29 cellular contexts compared by ENCODE assay signal in the genomic region with DNA sequence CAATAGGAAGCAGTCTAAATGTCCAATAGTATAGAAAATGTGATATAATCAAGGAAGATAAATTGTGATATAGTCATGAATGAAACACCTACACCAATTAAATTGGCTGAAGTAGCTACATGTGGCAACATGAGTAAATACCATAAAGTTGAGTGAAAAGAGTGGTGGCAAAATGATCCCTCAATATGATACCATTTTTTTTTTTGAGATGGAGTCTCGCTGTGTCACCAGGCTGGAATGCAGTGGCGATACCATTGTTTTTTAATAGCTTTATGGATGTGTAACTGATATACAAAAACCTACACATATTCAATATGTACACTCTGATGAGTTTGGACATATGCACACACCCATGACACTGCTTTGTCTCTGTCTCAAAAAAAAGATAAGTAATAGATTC. TPM values are rescaled to one million over a fixed set of nuclear protein-coding genes. Genes with fewer than 3 reads are reported as not detected.
DNase-seq lines count a peak whose midpoint lies in the region; TF ChIP-seq lines count a peak whose summit lies in the region.
"Had no signal": no experiment of that assay in that cellular context is flagged by ENCODE, and none has a peak within 500 bp of the region (broad histone marks: within the 10 kb centered on the region; RNA-seq: fewer than 3 reads in every experiment).

No MANE protein-coding gene starts in this region.

- 93 to 98% (median 95%) methylated on average over 2 of the region's 2 CpGs for WGBS in adrenal gland, 4 donors

- H2AFZ ChIP-seq in PC-9: no peak overlapping the region
- H2AFZ ChIP-seq: GM23248 had no signal

- peak overlapping the region; percentile 49 for H3K4me2 ChIP-seq in PC-9
- H3K4me2 ChIP-seq: KMS-11 had no signal

- CTCF ChIA-PET in MCF 10A (lab: Yijun Ruan, JAX) (interaction anchor here (0.5 kb wide), 1 partner anchor 74 kb away, joined by 3 read pairs; no protein-coding TSS in a partner anchor), PC-9 (lab: Charles Lee) (no interaction called here)

- no peaks in the 10 kb centered on the region for H3K36me3 ChIP-seq in breast epithelium
- no peaks in the 10 kb centered on the region for H3K36me3 ChIP-seq in PC-9 (ENCODE audit: low read depth)
- H3K36me3 ChIP-seq in adrenal gland (replicated peaks in 1 of 2): no peaks in the 10 kb centered on the region

- H3K27ac ChIP-seq in breast epithelium (no peak overlapping the region), PC-9 (peak overlapping the region; percentile 49), epithelial cell of prostate (peak overlapping the region; percentile 73), adrenal gland (no peak overlapping the region)
- H3K27ac ChIP-seq: GM23248, KMS-11, SK-N-MC had no signal

- no peaks in the 10 kb centered on the region for H3K4me1 ChIP-seq in breast epithelium
- peaks cover 38% of the 10 kb centered on the region for H3K4me1 ChIP-seq in PC-9 (replicated peaks; ENCODE audit: insufficient read depth)
- H3K4me1 ChIP-seq in adrenal gland (replicated peaks in 1 of 2): no peaks in the 10 kb centered on the region

- H3F3A ChIP-seq in PC-9 (ENCODE audit: insufficient read depth, low read depth): peaks cover 19% of the 10 kb centered on the region

- H3K9me3 Mint-ChIP-seq in MCF 10A (ENCODE audit: unreplicated experiment) (no peaks in the 10 kb centered on the region), type B pancreatic cell (no peaks in the 10 kb centered on the region)
- H3K9me3 Mint-ChIP-seq: CD4-positive, alpha-beta memory T cell; H9; HFFc6; IgD-negative memory B cell; T-helper 1 cell treated with Interleukin-12 subunit alpha and Interleukin-12 subunit beta and Interleukin-4 antibody, amounts not matched to agents 30 μg/mL and 1 μg/mL, for 36 hours had no signal

- no peak overlapping the region for H3K4me3 Mint-ChIP-seq in MCF 10A (ENCODE audit: unreplicated experiment)
- H3K4me3 Mint-ChIP-seq in type B pancreatic cell: no peak overlapping the region
- H3K4me3 Mint-ChIP-seq: CD4-positive, alpha-beta memory T cell; H9; HFFc6; IgD-negative memory B cell; T-helper 1 cell treated with Interleukin-12 subunit alpha and Interleukin-12 subunit beta and Interleukin-4 antibody, amounts not matched to agents 30 μg/mL and 1 μg/mL, for 36 hours had no signal

- H3K9me2 ChIP-seq in PC-9 (ENCODE audit: insufficient read depth): no peaks in the 10 kb centered on the region

- POLR2A ChIA-PET in MCF 10A (lab: Yijun Ruan, JAX) (interaction anchor here (0.6 to 2.4 kb wide), 6 partner anchors 10 to 357 kb away, joined by 3 to 11 read pairs (median 4); partner anchors contain the start of genes ILRUN and SNRPC), PC-9 (lab: Charles Lee; ENCODE audit: unreplicated experiment) (interaction anchor here (0.6 to 0.7 kb wide), 5 partner anchors 10 to 1006 kb away, joined by 3 to 9 read pairs (median 7); partner anchors contain the start of genes ILRUN and UQCC2)

- H3K27ac Mint-ChIP-seq in MCF 10A (ENCODE audit: low read depth, unreplicated experiment): no peak overlapping the region
- H3K27ac Mint-ChIP-seq in type B pancreatic cell: peak overlapping the region; percentile 76
- H3K27ac Mint-ChIP-seq: CD4-positive, alpha-beta memory T cell; H9; HFFc6; IgD-negative memory B cell; T-helper 1 cell treated with Interleukin-12 subunit alpha and Interleukin-12 subunit beta and Interleukin-4 antibody, amounts not matched to agents 30 μg/mL and 1 μg/mL, for 36 hours had no signal

- TF ChIP-seq CTCF in MCF 10A (IDR thresholded peaks at IDR 0.05; ENCODE audit: unreplicated experiment) (no peak), breast epithelium (IDR thresholded peaks at IDR 0.05) (no peak), PC-9 (conservative IDR thresholded peaks at IDR 0.05) (no peak), type B pancreatic cell (conservative IDR thresholded peaks at IDR 0.05) (no peak), adrenal gland (IDR thresholded peaks at IDR 0.05) (no peak)

- TF ChIP-seq POLR2A in breast epithelium (IDR thresholded peaks at IDR 0.05) (no peak), adrenal gland (IDR thresholded peaks at IDR 0.05) (no peak)

- H3K36me3 Mint-ChIP-seq in MCF 10A (ENCODE audit: insufficient read depth, unreplicated experiment): no peaks in the 10 kb centered on the region
- no peaks in the 10 kb centered on the region for H3K36me3 Mint-ChIP-seq in type B pancreatic cell
- H3K36me3 Mint-ChIP-seq: CD4-positive, alpha-beta memory T cell had no signal

- H3K9me3 ChIP-seq in breast epithelium (no peaks in the 10 kb centered on the region), PC-9 (ENCODE audit: insufficient read depth, low read depth) (no peaks in the 10 kb centered on the region), adrenal gland (replicated peaks in 1 of 3) (no peaks in the 10 kb centered on the region)

- no TSS peak for BruUV-seq in MCF 10A (replicated peaks; lab: Mats Ljungman, UMichigan)
- BruUV-seq in PC-9 (replicated peaks; lab: Mats Ljungman, UMichigan): no TSS peak

- no peaks in the 10 kb centered on the region for H3K79me2 ChIP-seq in PC-9 (ENCODE audit: low read depth)

- no peaks in the 10 kb centered on the region for H4K20me1 ChIP-seq in PC-9 (ENCODE audit: insufficient read depth)

- H3K4me3 ChIP-seq in breast epithelium: no peak overlapping the region
- no peak overlapping the region for H3K4me3 ChIP-seq in PC-9
- no peak overlapping the region for H3K4me3 ChIP-seq in adrenal gland
- H3K4me3 ChIP-seq: GM23248, SK-N-MC had no signal

- intact Hi-C loops in MCF 10A (cut with micrococcal nuclease) (no loop called here), breast epithelium (cut with DNase I; ENCODE audit: low total_unique reads) (no loop called here), PC-9 (cut with micrococcal nuclease; ENCODE audit: unreplicated experiment) (loop anchor here (5.0 kb wide), 1 partner anchor 40 kb away; the partner anchor contains the start of gene SNRPC), adrenal gland (cut with DNase I) (no loop called here)

- H3K27me3 ChIP-seq in breast epithelium (no peaks in the 10 kb centered on the region), PC-9 (ENCODE audit: insufficient read depth, low read depth) (no peaks in the 10 kb centered on the region), adrenal gland (no peaks in the 10 kb centered on the region)

- DNase-seq in MCF 10A (ENCODE audit: unreplicated experiment): peak; percentile 4
- no peak for DNase-seq in breast epithelium (ENCODE audit: low spot score in 2 of 2)
- DNase-seq in PC-9: peak; percentile 28 to 79
- DNase-seq in epithelial cell of prostate (ENCODE audit: low read depth, low spot score): peak; percentile 75
- DNase-seq in type B pancreatic cell (ENCODE audit: extremely low spot score, unreplicated experiment): no peak
- no peak for DNase-seq in DMS53 treated with DMSO at 0.1 percent for 48 hours (lab: John Stamatoyannopoulos, UW; ENCODE audit: unreplicated experiment)
- no peak for DNase-seq in HUDEP-2 (lab: John Stamatoyannopoulos, UW; ENCODE audit: unreplicated experiment in 76 of 76)
- DNase-seq in adrenal gland: no peak
- DNase-seq: C1 segment of cervical spinal cord; CD4-positive, alpha-beta memory T cell; COR-L47; DMS53; GM23248; H9; HFFc6; NCI-H1092 treated with DMSO at 0.1 percent for 48 hours; NCI-H1436 treated with DMSO at 0.1 percent for 48 hours; NCI-H187 treated with DMSO at 0.1 percent for 48 hours; NCI-H2107; NCI-H446 treated with DMSO at 0.1 percent for 48 hours; NCI-H526; NCI-H82; NK-92 treated with Interleukin-12 subunit alpha and Interleukin-12 subunit beta, amount 100 ng/mL, for 24 hours; SIG-M5; SW 1271 had no signal

- H3K4me1 Mint-ChIP-seq in MCF 10A (ENCODE audit: insufficient read depth, unreplicated experiment) (peaks cover 12% of the 10 kb centered on the region), type B pancreatic cell (ENCODE audit: unreplicated experiment) (peaks cover 13% of the 10 kb centered on the region)
- H3K4me1 Mint-ChIP-seq: CD4-positive, alpha-beta memory T cell; IgD-negative memory B cell had no signal

- H3K27me3 Mint-ChIP-seq in MCF 10A (ENCODE audit: insufficient read depth, unreplicated experiment) (no peaks in the 10 kb centered on the region), type B pancreatic cell (no peaks in the 10 kb centered on the region)
- H3K27me3 Mint-ChIP-seq: CD4-positive, alpha-beta memory T cell; IgD-negative memory B cell had no signal

RNA-seq across cellular contexts. Expression of gene ILRUN, which starts 20.9 kb away (rescaled TPM):
- total RNA-seq in MCF 10A (2022) (49.2 and 50.8 TPM in 2 replicates), breast epithelium (10 to 100 TPM; 58.3 to 87.1 (median 63.7) TPM), PC-9 (2021) (57.8 and 68.9 TPM in 2 replicates), type B pancreatic cell (ENCODE audit: low replicate concordance) (60.3 and 83.4 TPM in 2 replicates), adrenal gland (10 to 100 TPM; 59.5 to 84.1 (median 71.7) TPM)
- 10 to 100 TPM; 18.2 to 62.8 (median 30.7) TPM for polyA plus RNA-seq in adrenal gland

RNA-seq across cellular contexts. Expression of gene SNRPC, which starts 39.8 kb away (rescaled TPM):
- 138 and 159 TPM in 2 replicates for total RNA-seq in MCF 10A (2022)
- total RNA-seq in breast epithelium: 10 to 100 TPM; 50.1 to 64.2 (median 58.0) TPM
- 142 and 162 TPM in 2 replicates for total RNA-seq in PC-9 (2021)
- total RNA-seq in type B pancreatic cell (ENCODE audit: low replicate concordance): 109 and 134 TPM in 2 replicates
- total RNA-seq in adrenal gland: 10 to 100 TPM; 38.9 to 86.7 (median 72.3) TPM
- polyA plus RNA-seq in adrenal gland: 100 to 1,000 TPM in 2 of 3 donors, 10 to 100 TPM in 1; 54.6 to 121 (median 110) TPM

Comparison
In these comparisons a context has a peak if more than half of its experiments do, and no peak if none do; other contexts are left out.
1. DNase-seq: peak in MCF 10A (single experiment), PC-9 (2 of 2) and epithelial cell of prostate (single experiment); none in breast epithelium (0 of 2), type B pancreatic cell (single experiment), DMS53 treated with DMSO at 0.1 percent for 48 hours (single experiment), HUDEP-2 (0 of 76) and adrenal gland (0 of 7).
2. H3K27ac ChIP-seq: peak in PC-9 (single experiment) and epithelial cell of prostate (single experiment); none in breast epithelium (0 of 2) and adrenal gland (0 of 5).